ENCODE assay signal across 1 cellular context in genomic region chr11:72240461-72241289, GRCh38.
TF ChIP-seq lines count a peak whose summit lies in the region.

No MANE protein-coding gene starts in this region.

TF ChIP-seq in H1, 55 proteins besides CTCF, POLR2A, EP300 and RAD21:
- TF ChIP-seq MAFK (IDR thresholded peaks at IDR 0.05; ENCODE audit: low read depth, low read length) (no peak), YY1 (IDR thresholded peaks at IDR 0.05; ENCODE audit: low read depth, low read length) (no peak), SIX5 (IDR thresholded peaks at IDR 0.05; ENCODE audit: low read depth, low read length) (no peak), SP2 (IDR thresholded peaks at IDR 0.05; ENCODE audit: low read length) (no peak), MAX (IDR thresholded peaks at IDR 0.05) (no peak), ATF3 (IDR thresholded peaks at IDR 0.05; ENCODE audit: insufficient read depth, low read depth, low read length) (no peak), PHF8 (conservative IDR thresholded peaks at IDR 0.05; ENCODE audit: low read depth, low read length) (no peak), SUZ12 (IDR thresholded peaks at IDR 0.05; ENCODE audit: low read length) (peak; percentile 93), EZH2 (IDR thresholded peaks at IDR 0.05; ENCODE audit: low read depth, low read length, severe bottlenecking) (peak; percentile 95), POLR2AphosphoS5 (IDR thresholded peaks at IDR 0.05; ENCODE audit: low read depth, low read length) (no peak), CHD2 (IDR thresholded peaks at IDR 0.05; ENCODE audit: low read length) (no peak), BACH1 (IDR thresholded peaks at IDR 0.05; ENCODE audit: low read length) (peak; percentile 40; the same call in 1 of the 2 replicates), BCL11A (IDR thresholded peaks at IDR 0.05; ENCODE audit: low read depth in 2 of 2, low read length in 2 of 2) (no peak), RBBP5 (IDR thresholded peaks at IDR 0.05; ENCODE audit: borderline replicate concordance, low read depth, low read length) (no peak), RNF2 (IDR thresholded peaks at IDR 0.05; ENCODE audit: borderline replicate concordance, low read depth, low read length, missing control alignments, poor library complexity, severe bottlenecking) (peak; percentile 61), POU5F1 (IDR thresholded peaks at IDR 0.05; ENCODE audit: low read depth, low read length) (no peak), FOSL1 (IDR thresholded peaks at IDR 0.05; ENCODE audit: insufficient read depth, low read depth, low read length) (no peak), ZNF274 (IDR thresholded peaks at IDR 0.05; ENCODE audit: borderline replicate concordance, extremely low read depth, low read length) (no peak), HDAC6 (IDR thresholded peaks at IDR 0.05; ENCODE audit: low read depth, low read length) (no peak), KDM5A (IDR thresholded peaks at IDR 0.05; ENCODE audit: low read length) (no peak), SIRT6 (IDR thresholded peaks at IDR 0.05; ENCODE audit: low read length) (no peak), GABPA (IDR thresholded peaks at IDR 0.05; ENCODE audit: borderline replicate concordance, insufficient read depth, low read length) (no peak)
